In the genomic region with DNA sequence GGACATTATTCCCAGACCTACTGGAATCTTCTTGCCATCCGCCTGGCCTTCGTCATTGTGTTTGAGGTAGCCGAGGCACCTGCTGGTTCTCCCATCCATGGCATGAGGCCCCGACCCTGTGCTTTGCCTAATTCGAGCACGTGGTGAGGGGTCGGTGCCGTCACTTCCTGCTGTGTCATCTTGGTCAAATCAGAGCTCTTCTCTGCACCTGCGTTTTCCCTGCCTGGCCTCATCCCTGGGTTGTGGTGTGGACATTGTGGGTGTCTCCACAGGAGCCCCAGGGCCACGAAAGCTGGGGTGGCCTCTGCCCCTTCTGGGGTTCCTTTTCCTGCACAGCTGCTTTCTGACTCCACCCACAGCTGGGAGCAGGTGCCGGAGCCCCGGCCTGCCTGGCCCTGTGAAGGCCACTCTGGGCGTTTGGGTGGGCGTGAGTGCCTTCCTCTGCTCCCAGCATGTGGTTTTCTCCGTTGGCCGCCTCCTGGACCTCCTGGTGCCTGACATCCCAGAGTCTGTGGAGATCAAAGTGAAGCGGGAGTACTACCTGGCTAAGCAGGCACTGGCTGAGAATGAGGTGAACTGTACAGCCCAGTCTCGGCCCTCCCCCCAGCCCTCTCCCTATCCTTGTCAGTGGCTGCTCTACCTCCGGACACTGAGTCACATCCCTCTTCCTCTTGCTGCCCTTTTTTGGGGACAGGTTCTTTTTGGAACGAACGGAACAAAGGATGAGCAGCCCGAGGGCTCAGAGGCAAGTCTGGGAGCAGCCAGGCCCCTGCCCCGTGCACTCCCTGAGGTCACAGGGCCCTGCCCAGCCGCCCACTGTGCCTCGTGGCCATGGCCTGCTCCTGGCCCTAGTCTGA, we compare ENCODE assay signal across 1 cellular context.
TF ChIP-seq lines count a peak whose summit lies in the region.

No MANE protein-coding gene starts in this region.

TF ChIP-seq in HepG2, 621 proteins besides CTCF, POLR2A, EP300 and RAD21 (continued from another document and continues in another):
- TF ChIP-seq, protein P1, sequence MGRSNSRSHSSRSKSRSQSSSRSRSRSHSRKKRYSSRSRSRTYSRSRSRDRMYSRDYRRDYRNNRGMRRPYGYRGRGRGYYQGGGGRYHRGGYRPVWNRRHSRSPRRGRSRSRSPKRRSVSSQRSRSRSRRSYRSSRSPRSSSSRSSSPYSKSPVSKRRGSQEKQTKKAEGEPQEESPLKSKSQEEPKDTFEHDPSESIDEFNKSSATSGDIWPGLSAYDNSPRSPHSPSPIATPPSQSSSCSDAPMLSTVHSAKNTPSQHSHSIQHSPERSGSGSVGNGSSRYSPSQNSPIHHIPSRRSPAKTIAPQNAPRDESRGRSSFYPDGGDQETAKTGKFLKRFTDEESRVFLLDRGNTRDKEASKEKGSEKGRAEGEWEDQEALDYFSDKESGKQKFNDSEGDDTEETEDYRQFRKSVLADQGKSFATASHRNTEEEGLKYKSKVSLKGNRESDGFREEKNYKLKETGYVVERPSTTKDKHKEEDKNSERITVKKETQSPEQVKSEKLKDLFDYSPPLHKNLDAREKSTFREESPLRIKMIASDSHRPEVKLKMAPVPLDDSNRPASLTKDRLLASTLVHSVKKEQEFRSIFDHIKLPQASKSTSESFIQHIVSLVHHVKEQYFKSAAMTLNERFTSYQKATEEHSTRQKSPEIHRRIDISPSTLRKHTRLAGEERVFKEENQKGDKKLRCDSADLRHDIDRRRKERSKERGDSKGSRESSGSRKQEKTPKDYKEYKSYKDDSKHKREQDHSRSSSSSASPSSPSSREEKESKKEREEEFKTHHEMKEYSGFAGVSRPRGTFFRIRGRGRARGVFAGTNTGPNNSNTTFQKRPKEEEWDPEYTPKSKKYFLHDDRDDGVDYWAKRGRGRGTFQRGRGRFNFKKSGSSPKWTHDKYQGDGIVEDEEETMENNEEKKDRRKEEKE (IDR thresholded peaks at IDR 0.05), result no peak
- TF ChIP-seq RFX5 (IDR thresholded peaks at IDR 0.05; ENCODE audit: low read depth, low read length), result no peak
- TF ChIP-seq, protein P2, sequence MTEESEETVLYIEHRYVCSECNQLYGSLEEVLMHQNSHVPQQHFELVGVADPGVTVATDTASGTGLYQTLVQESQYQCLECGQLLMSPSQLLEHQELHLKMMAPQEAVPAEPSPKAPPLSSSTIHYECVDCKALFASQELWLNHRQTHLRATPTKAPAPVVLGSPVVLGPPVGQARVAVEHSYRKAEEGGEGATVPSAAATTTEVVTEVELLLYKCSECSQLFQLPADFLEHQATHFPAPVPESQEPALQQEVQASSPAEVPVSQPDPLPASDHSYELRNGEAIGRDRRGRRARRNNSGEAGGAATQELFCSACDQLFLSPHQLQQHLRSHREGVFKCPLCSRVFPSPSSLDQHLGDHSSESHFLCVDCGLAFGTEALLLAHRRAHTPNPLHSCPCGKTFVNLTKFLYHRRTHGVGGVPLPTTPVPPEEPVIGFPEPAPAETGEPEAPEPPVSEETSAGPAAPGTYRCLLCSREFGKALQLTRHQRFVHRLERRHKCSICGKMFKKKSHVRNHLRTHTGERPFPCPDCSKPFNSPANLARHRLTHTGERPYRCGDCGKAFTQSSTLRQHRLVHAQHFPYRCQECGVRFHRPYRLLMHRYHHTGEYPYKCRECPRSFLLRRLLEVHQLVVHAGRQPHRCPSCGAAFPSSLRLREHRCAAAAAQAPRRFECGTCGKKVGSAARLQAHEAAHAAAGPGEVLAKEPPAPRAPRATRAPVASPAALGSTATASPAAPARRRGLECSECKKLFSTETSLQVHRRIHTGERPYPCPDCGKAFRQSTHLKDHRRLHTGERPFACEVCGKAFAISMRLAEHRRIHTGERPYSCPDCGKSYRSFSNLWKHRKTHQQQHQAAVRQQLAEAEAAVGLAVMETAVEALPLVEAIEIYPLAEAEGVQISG (CRISPR knock-in tag; IDR thresholded peaks at IDR 0.05), result no peak; the same call in 1 of the 2 replicates
- TF ChIP-seq ZNF639 (CRISPR knock-in tag; conservative IDR thresholded peaks at IDR 0.05), result no peak
- no peak for TF ChIP-seq ZNF234 (CRISPR knock-in tag; conservative IDR thresholded peaks at IDR 0.05)
- no peak; the same call in 1 of the 2 replicates for TF ChIP-seq SP4 (CRISPR knock-in tag; IDR thresholded peaks at IDR 0.05)
- no peak for TF ChIP-seq TEAD3 (CRISPR knock-in tag; optimal IDR thresholded peaks at IDR 0.05; ENCODE audit: borderline replicate concordance)
- TF ChIP-seq ZBTB49 (CRISPR knock-in tag; IDR thresholded peaks at IDR 0.05; ENCODE audit: borderline replicate concordance), result no peak
- TF ChIP-seq HMG20A (CRISPR knock-in tag; IDR thresholded peaks at IDR 0.05; ENCODE audit: borderline replicate concordance), result no peak
- 0 out of 2 replicates have a peak, but pooled peaks have one; percentile 14 for TF ChIP-seq AHDC1 (CRISPR knock-in tag; IDR thresholded peaks at IDR 0.05; ENCODE audit: borderline replicate concordance)
- TF ChIP-seq, protein P3, sequence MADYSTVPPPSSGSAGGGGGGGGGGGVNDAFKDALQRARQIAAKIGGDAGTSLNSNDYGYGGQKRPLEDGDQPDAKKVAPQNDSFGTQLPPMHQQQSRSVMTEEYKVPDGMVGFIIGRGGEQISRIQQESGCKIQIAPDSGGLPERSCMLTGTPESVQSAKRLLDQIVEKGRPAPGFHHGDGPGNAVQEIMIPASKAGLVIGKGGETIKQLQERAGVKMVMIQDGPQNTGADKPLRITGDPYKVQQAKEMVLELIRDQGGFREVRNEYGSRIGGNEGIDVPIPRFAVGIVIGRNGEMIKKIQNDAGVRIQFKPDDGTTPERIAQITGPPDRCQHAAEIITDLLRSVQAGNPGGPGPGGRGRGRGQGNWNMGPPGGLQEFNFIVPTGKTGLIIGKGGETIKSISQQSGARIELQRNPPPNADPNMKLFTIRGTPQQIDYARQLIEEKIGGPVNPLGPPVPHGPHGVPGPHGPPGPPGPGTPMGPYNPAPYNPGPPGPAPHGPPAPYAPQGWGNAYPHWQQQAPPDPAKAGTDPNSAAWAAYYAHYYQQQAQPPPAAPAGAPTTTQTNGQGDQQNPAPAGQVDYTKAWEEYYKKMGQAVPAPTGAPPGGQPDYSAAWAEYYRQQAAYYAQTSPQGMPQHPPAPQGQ (CRISPR knock-in tag; IDR thresholded peaks at IDR 0.05; ENCODE audit: borderline replicate concordance), result no peak
- no peak for TF ChIP-seq ZBTB21 (CRISPR knock-in tag; IDR thresholded peaks at IDR 0.05)
- TF ChIP-seq, protein P4, sequence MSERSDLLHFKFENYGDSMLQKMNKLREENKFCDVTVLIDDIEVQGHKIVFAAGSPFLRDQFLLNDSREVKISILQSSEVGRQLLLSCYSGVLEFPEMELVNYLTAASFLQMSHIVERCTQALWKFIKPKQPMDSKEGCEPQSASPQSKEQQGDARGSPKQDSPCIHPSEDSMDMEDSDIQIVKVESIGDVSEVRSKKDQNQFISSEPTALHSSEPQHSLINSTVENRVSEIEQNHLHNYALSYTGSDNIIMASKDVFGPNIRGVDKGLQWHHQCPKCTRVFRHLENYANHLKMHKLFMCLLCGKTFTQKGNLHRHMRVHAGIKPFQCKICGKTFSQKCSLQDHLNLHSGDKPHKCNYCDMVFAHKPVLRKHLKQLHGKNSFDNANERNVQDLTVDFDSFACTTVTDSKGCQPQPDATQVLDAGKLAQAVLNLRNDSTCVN (CRISPR knock-in tag; IDR thresholded peaks at IDR 0.05; ENCODE audit: borderline replicate concordance), result no peak
- no peak for TF ChIP-seq CBX1 (IDR thresholded peaks at IDR 0.05; ENCODE audit: low read depth)
- TF ChIP-seq ISX (CRISPR knock-in tag; conservative IDR thresholded peaks at IDR 0.05), result no peak
- TF ChIP-seq NR2F2 (IDR thresholded peaks at IDR 0.05; ENCODE audit: borderline replicate concordance, low read depth), result no peak; the same call in 1 of the 2 replicates
- TF ChIP-seq TFDP1 (CRISPR knock-in tag; IDR thresholded peaks at IDR 0.05; ENCODE audit: borderline replicate concordance), result peak; percentile 37; the same call in 1 of the 2 replicates
- TF ChIP-seq HES4 (CRISPR knock-in tag; IDR thresholded peaks at IDR 0.05; ENCODE audit: borderline replicate concordance), result no peak; the same call in 1 of the 2 replicates
- TF ChIP-seq, protein P5, sequence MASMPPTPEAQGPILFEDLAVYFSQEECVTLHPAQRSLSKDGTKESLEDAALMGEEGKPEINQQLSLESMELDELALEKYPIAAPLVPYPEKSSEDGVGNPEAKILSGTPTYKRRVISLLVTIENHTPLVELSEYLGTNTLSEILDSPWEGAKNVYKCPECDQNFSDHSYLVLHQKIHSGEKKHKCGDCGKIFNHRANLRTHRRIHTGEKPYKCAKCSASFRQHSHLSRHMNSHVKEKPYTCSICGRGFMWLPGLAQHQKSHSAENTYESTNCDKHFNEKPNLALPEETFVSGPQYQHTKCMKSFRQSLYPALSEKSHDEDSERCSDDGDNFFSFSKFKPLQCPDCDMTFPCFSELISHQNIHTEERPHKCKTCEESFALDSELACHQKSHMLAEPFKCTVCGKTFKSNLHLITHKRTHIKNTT (CRISPR knock-in tag; IDR thresholded peaks at IDR 0.05), result no peak
- no peak for TF ChIP-seq SMC3 (IDR thresholded peaks at IDR 0.05; ENCODE audit: low read length)
- no peak for TF ChIP-seq HDAC2 (CRISPR knock-in tag; IDR thresholded peaks at IDR 0.05)
- TF ChIP-seq ZNF275 (CRISPR knock-in tag; IDR thresholded peaks at IDR 0.05; ENCODE audit: borderline replicate concordance), result no peak
- no peak for TF ChIP-seq CHCHD3 (CRISPR knock-in tag; IDR thresholded peaks at IDR 0.05)
- TF ChIP-seq ZNF615 (CRISPR knock-in tag; IDR thresholded peaks at IDR 0.05; ENCODE audit: borderline replicate concordance), result no peak
